In the genomic region with DNA sequence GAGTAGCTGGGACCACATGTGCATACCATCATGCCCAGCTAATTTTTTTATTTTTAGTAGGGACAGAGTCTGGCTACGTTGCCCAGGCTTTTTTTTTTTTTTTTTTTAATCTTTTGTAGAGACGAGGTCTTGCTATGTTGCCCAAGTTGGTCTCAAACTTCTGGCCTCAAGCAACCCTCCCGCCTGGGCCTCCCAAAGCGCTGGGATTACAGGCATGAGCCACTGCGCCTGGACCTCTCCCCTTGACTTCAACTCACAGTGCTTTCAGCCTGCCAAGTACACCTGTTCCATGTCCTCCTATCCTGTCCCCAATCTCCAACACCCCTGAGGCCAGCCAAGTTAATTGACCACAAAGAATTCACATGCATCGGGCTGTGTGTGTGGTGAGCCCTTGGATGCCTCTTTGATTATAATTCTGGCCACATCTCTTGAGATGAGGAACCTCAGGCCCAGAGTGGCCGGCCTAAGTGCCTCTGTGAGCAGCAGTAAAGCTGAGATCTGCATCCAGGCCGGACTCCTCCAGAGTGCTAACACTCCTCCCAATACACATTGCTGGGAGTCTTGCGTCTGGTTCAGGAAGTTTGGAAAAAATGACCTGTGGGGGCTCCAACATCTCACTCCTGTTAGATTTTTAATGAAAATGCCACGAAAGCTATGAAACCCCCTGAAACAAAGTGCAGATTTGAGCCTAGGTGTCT, we compare ENCODE assay signal across 12 cellular contexts. TPM values are rescaled to one million over a fixed set of nuclear protein-coding genes. Genes with fewer than 3 reads are reported as not detected.
A peak's percentile ranks its signal among the peaks of the same experiment; 100 is the strongest.
DNase-seq lines count a peak whose midpoint lies in the region; ATAC-seq and TF ChIP-seq lines count a peak whose summit lies in the region.
"Had no signal": no experiment of that assay in that cellular context is flagged by ENCODE, and none has a peak within 500 bp of the region (broad histone marks: within the 10 kb centered on the region; RNA-seq: fewer than 3 reads in every experiment).

No MANE protein-coding gene starts in this region.

- H3K4me1 Mint-ChIP-seq in activated CD8-positive, alpha-beta T cell treated with anti-CD3 and anti-CD28 coated beads for 36 hours (ENCODE audit: low read depth), result peaks cover 50% of the 10 kb centered on the region
- H3K4me1 Mint-ChIP-seq in memory B cell, result peaks cover 35% of the 10 kb centered on the region

- peaks cover 46 to 65% (median 58%) of the 10 kb centered on the region in 11 experiments for H3K36me3 ChIP-seq in BLaER1 treated with 17β-estradiol and CSF1 and Interleukin-3, amounts not matched to agents 10 nM and 100 nM
- H3K36me3 ChIP-seq in HAP-1 (replicated peaks), result peaks cover 10% of the 10 kb centered on the region; the same call in 1 of the 2 replicates

- H3K27me3 ChIP-seq in BLaER1 treated with 17β-estradiol and CSF1 and Interleukin-3, amounts not matched to agents 10 nM and 100 nM, result no peaks in the 10 kb centered on the region
- no peaks in the 10 kb centered on the region for H3K27me3 ChIP-seq in HAP-1 (ENCODE audit: low read depth)
- H3K27me3 ChIP-seq: upper lobe of left lung had no signal

- no peaks in the 10 kb centered on the region for H3K9me3 Mint-ChIP-seq in activated CD8-positive, alpha-beta T cell treated with anti-CD3 and anti-CD28 coated beads for 36 hours
- no peaks in the 10 kb centered on the region for H3K9me3 Mint-ChIP-seq in memory B cell
- H3K9me3 Mint-ChIP-seq: activated naive CD4-positive, alpha-beta T cell treated with anti-CD3 and anti-CD28 coated beads for 36 hours had no signal

- H3K4me1 ChIP-seq in BLaER1 treated with 17β-estradiol and CSF1 and Interleukin-3, amounts not matched to agents 10 nM and 100 nM, result peaks cover 51 to 77% (median 60%) of the 10 kb centered on the region in 10 experiments
- H3K4me1 ChIP-seq in HAP-1, result no peaks in the 10 kb centered on the region

- DNase-seq in activated CD8-positive, alpha-beta T cell treated with anti-CD3 and anti-CD28 coated beads for 36 hours, result no peak
- DNase-seq in memory B cell (ENCODE audit: low spot score in 2 of 2) (no peak), MV-4-11 (lab: John Stamatoyannopoulos, UW) (no peak), HAP-1 (ENCODE audit: low spot score in 2 of 2) (no peak), kidney tubule cell (ENCODE audit: low spot score) (no peak)
- DNase-seq: activated naive CD4-positive, alpha-beta T cell treated with anti-CD3 and anti-CD28 coated beads for 36 hours; kidney; NCI-H774; upper lobe of left lung had no signal

- no peak for ATAC-seq in activated CD8-positive, alpha-beta T cell treated with anti-CD3 and anti-CD28 coated beads for 36 hours
- ATAC-seq in memory B cell (ENCODE audit: low read depth) (no peak), HG02759 (IDR thresholded peaks at IDR 0.05; ENCODE audit: unreplicated experiment) (no peak)

- no peak for TF ChIP-seq CTCF in activated CD8-positive, alpha-beta T cell treated with anti-CD3 and anti-CD28 coated beads for 36 hours (IDR thresholded peaks at IDR 0.05)

- intact Hi-C loops in activated CD8-positive, alpha-beta T cell treated with anti-CD3 and anti-CD28 coated beads for 36 hours (cut with micrococcal nuclease), result loop anchor here (10.0 kb wide), 1 partner anchor 95 kb away; no protein-coding TSS in a partner anchor

- peak overlapping the region in 9 of 11 experiments; percentile 52 to 71 (median 62); a peak in 14 of 22 replicates for H3K9ac ChIP-seq in BLaER1 treated with 17β-estradiol and CSF1 and Interleukin-3, amounts not matched to agents 10 nM and 100 nM

- no peak overlapping the region for H3K4me3 Mint-ChIP-seq in activated CD8-positive, alpha-beta T cell treated with anti-CD3 and anti-CD28 coated beads for 36 hours
- peak overlapping the region; percentile 50 for H3K4me3 Mint-ChIP-seq in memory B cell

- peak overlapping the region; percentile 88 for H3K27ac Mint-ChIP-seq in activated CD8-positive, alpha-beta T cell treated with anti-CD3 and anti-CD28 coated beads for 36 hours
- no peak overlapping the region for H3K27ac Mint-ChIP-seq in memory B cell

- no peaks in the 10 kb centered on the region for H3K27me3 Mint-ChIP-seq in activated CD8-positive, alpha-beta T cell treated with anti-CD3 and anti-CD28 coated beads for 36 hours
- H3K27me3 Mint-ChIP-seq in memory B cell, result no peaks in the 10 kb centered on the region

- CTCF ChIA-PET in activated CD8-positive, alpha-beta T cell treated with anti-CD3 and anti-CD28 coated beads for 36 hours (lab: Charles Lee), result interaction anchor here (0.6 kb wide), 1 partner anchor 14 kb away, joined by 3 read pairs; no protein-coding TSS in a partner anchor

- POLR2A ChIA-PET in activated CD8-positive, alpha-beta T cell treated with anti-CD3 and anti-CD28 coated beads for 36 hours (lab: Charles Lee), result interaction anchor here (0.9 to 1.5 kb wide), 2 partner anchors 9 to 13 kb away, joined by 3 to 6 read pairs; no protein-coding TSS in a partner anchor

- H3K4me3 ChIP-seq in BLaER1 treated with 17β-estradiol and CSF1 and Interleukin-3, amounts not matched to agents 10 nM and 100 nM, result peak overlapping the region in 1 of 10 experiments; percentile 9; a peak in 1 of 20 replicates
- H3K4me3 ChIP-seq in GM08714 (ENCODE audit: low read length) (peak overlapping the region; percentile 4; the same call in 1 of the 2 replicates), HAP-1 (no peak overlapping the region)
- H3K4me3 ChIP-seq: upper lobe of left lung had no signal

- H3K9me3 ChIP-seq in BLaER1 treated with 17β-estradiol and CSF1 and Interleukin-3, amounts not matched to agents 10 nM and 100 nM (replicated peaks in 1 of 11), result no peaks in the 10 kb centered on the region
- no peaks in the 10 kb centered on the region for H3K9me3 ChIP-seq in HAP-1
- H3K9me3 ChIP-seq: upper lobe of left lung had no signal

- peak overlapping the region in 5 of 11 experiments; percentile 47 to 71 (median 60); a peak in 7 of 22 replicates for H3K27ac ChIP-seq in BLaER1 treated with 17β-estradiol and CSF1 and Interleukin-3, amounts not matched to agents 10 nM and 100 nM

- H3K4me2 ChIP-seq in BLaER1 treated with 17β-estradiol and CSF1 and Interleukin-3, amounts not matched to agents 10 nM and 100 nM, result peak overlapping the region; percentile 78 to 100 (median 94)

- in situ Hi-C loops in HAP-1 (cut with MboI; ENCODE audit: low sequenced_read_pairs), result no loop called here

- H4K20me1 ChIP-seq in BLaER1 treated with 17β-estradiol and CSF1 and Interleukin-3, amounts not matched to agents 10 nM and 100 nM, result peaks cover 98 to 100% (median 100%) of the 10 kb centered on the region in 11 experiments

- peaks cover 39% of the 10 kb centered on the region for H3K36me3 Mint-ChIP-seq in activated CD8-positive, alpha-beta T cell treated with anti-CD3 and anti-CD28 coated beads for 36 hours (ENCODE audit: low read depth)
- H3K36me3 Mint-ChIP-seq in memory B cell, result peaks cover 21% of the 10 kb centered on the region

RNA-seq across cellular contexts. Expression of gene RAB35, which starts 6.8 kb away (rescaled TPM):
- total RNA-seq in activated CD8-positive, alpha-beta T cell treated with anti-CD3 and anti-CD28 coated beads for 36 hours, result 10 to 100 TPM; 38.2 to 41.5 TPM
